ENCODE assay signal across 21 cellular contexts in the genomic region with DNA sequence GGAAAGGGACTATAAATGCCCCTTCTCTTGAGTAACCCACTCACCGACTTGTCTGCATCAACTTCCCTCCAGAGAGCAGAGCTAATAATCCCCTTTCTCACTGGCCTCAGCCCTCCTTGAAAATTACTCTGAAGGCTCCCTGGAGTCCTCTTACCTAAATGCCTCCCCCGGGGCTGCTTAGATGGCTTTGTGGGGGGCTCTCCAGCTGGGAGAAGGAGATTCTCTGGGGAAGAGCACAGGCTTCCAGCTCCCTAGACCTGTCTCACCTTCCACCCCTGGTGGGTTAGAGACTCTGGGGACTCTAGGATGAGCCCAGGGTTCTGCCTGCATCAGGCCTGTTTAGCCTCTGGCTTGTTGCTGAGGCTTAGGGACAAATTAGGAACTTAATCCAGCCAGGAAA. TPM values are rescaled to one million over a fixed set of nuclear protein-coding genes. Genes with fewer than 3 reads are reported as not detected.
DNase-seq lines count a peak whose midpoint lies in the region; ATAC-seq and TF ChIP-seq lines count a peak whose summit lies in the region.
"Had no signal": no experiment of that assay in that cellular context is flagged by ENCODE, and none has a peak within 500 bp of the region (broad histone marks: within the 10 kb centered on the region; RNA-seq: fewer than 3 reads in every experiment).

No MANE protein-coding gene starts in this region.

- H3K27me3 ChIP-seq in HUES48 (ENCODE audit: control insufficient read depth, insufficient read depth, low read length), result no peaks in the 10 kb centered on the region
- H3K27me3 ChIP-seq: BE2C; BLaER1 treated with 17β-estradiol and CSF1 and Interleukin-3, amounts not matched to agents 10 nM and 100 nM had no signal

- H3K9me3 ChIP-seq in HUES48 (ENCODE audit: control insufficient read depth, insufficient read depth, low read length), result peaks cover 12% of the 10 kb centered on the region
- H3K9me3 ChIP-seq: BE2C had no signal

- no peaks in the 10 kb centered on the region for H3K4me1 ChIP-seq in HUES48 (ENCODE audit: control insufficient read depth, insufficient read depth, low read length)
- H3K4me1 ChIP-seq: BE2C, HAP-1 had no signal

- ATAC-seq in natural killer cell, result no peak
- ATAC-seq in natural killer cell treated with Interleukin-12 subunit alpha and Interleukin-12 subunit beta and Interleukin-15 and Interleukin-18, amount 100 ng/mL, for 72 hours, result no peak
- ATAC-seq in HG02938 (IDR thresholded peaks at IDR 0.05; ENCODE audit: unreplicated experiment), result no peak
- no peak for ATAC-seq in GM18858 (IDR thresholded peaks at IDR 0.05; ENCODE audit: unreplicated experiment)
- ATAC-seq: A549 had no signal

- no peaks in the 10 kb centered on the region for H3K36me3 ChIP-seq in HUES48 (ENCODE audit: control insufficient read depth, insufficient read depth, low read length)
- H3K36me3 ChIP-seq: HAP-1 had no signal

- no peak overlapping the region for H3K4me3 ChIP-seq in HUES48 (ENCODE audit: low read depth, low read length)
- H3K4me3 ChIP-seq: A549; BLaER1 treated with 17β-estradiol and CSF1 and Interleukin-3, amounts not matched to agents 10 nM and 100 nM; HAP-1 had no signal

- DNase-seq in natural killer cell (no peak), mesenteric fat pad (ENCODE audit: low spot score) (peak; percentile 26), SW 1271 (lab: John Stamatoyannopoulos, UW) (no peak)
- DNase-seq in natural killer cell treated with Interleukin-12 subunit alpha and Interleukin-12 subunit beta and Interleukin-15 and Interleukin-18, amount 100 ng/mL, for 72 hours (ENCODE audit: low spot score), result no peak
- DNase-seq: 8988T; ACHN; AML-193; BE2C; Calu3; CD4-positive, alpha-beta memory T cell; COR-L47; DMS153; DND-41; GOT3 had no signal

- intact Hi-C loops in natural killer cell (cut with micrococcal nuclease), result no loop called here

- no peak for TF ChIP-seq CTCF in natural killer cell (IDR thresholded peaks at IDR 0.05)

- no peak overlapping the region for H3K4me3 Mint-ChIP-seq in natural killer cell
- no peak overlapping the region for H3K4me3 Mint-ChIP-seq in natural killer cell treated with Interleukin-12 subunit alpha and Interleukin-12 subunit beta and Interleukin-15 and Interleukin-18, amount 100 ng/mL, for 72 hours
- H3K4me3 Mint-ChIP-seq: CD14-positive monocyte; CD4-positive, alpha-beta memory T cell had no signal

- H3K9me3 Mint-ChIP-seq in natural killer cell, result peaks cover 0 to 3% of the 10 kb centered on the region in 2 donors
- no peaks in the 10 kb centered on the region for H3K9me3 Mint-ChIP-seq in natural killer cell treated with Interleukin-12 subunit alpha and Interleukin-12 subunit beta and Interleukin-15 and Interleukin-18, amount 100 ng/mL, for 72 hours

- H3K27ac Mint-ChIP-seq in natural killer cell, result peak overlapping the region; percentile 23 to 37
- H3K27ac Mint-ChIP-seq in natural killer cell treated with Interleukin-12 subunit alpha and Interleukin-12 subunit beta and Interleukin-15 and Interleukin-18, amount 100 ng/mL, for 72 hours, result no peak overlapping the region
- H3K27ac Mint-ChIP-seq: CD14-positive monocyte had no signal

- no peak overlapping the region for H3K9ac ChIP-seq in HUES48 (ENCODE audit: low read depth, low read length)
- H3K9ac ChIP-seq: BLaER1 treated with 17β-estradiol and CSF1 and Interleukin-3, amounts not matched to agents 10 nM and 100 nM had no signal

- H3K36me3 Mint-ChIP-seq in natural killer cell, result peaks cover 20% of the 10 kb centered on the region
- H3K36me3 Mint-ChIP-seq in natural killer cell treated with Interleukin-12 subunit alpha and Interleukin-12 subunit beta and Interleukin-15 and Interleukin-18, amount 100 ng/mL, for 72 hours, result peaks cover 21% of the 10 kb centered on the region

- H3K27me3 Mint-ChIP-seq in natural killer cell (ENCODE audit: low read depth in 2 of 2), result no peaks in the 10 kb centered on the region
- H3K27me3 Mint-ChIP-seq in natural killer cell treated with Interleukin-12 subunit alpha and Interleukin-12 subunit beta and Interleukin-15 and Interleukin-18, amount 100 ng/mL, for 72 hours, result no peaks in the 10 kb centered on the region
- H3K27me3 Mint-ChIP-seq: CD4-positive, alpha-beta memory T cell had no signal

- peak overlapping the region; percentile 8 for H3K27ac ChIP-seq in HUES48 (ENCODE audit: low read depth, low read length)
- H3K27ac ChIP-seq: A549; BLaER1 treated with 17β-estradiol and CSF1 and Interleukin-3, amounts not matched to agents 10 nM and 100 nM had no signal

- peaks cover 28 to 60% of the 10 kb centered on the region in 2 donors for H3K4me1 Mint-ChIP-seq in natural killer cell
- peaks cover 11 to 21% of the 10 kb centered on the region in 2 donors for H3K4me1 Mint-ChIP-seq in natural killer cell treated with Interleukin-12 subunit alpha and Interleukin-12 subunit beta and Interleukin-15 and Interleukin-18, amount 100 ng/mL, for 72 hours (ENCODE audit: low read depth in 2 of 2)
- H3K4me1 Mint-ChIP-seq: CD14-positive monocyte had no signal

RNA-seq across cellular contexts. Expression of a gene that starts 39.8 kb away (rescaled TPM):
- total RNA-seq in natural killer cell, result 100 to 1,000 TPM in 1 of 3 donors, 10 to 100 TPM in 2; 75.3 to 105 (median 76.3) TPM
- 10 to 100 TPM in 1 of 2 donors, 1 to 10 TPM in 1; 6.0 to 12.6 TPM for total RNA-seq in natural killer cell treated with Interleukin-12 subunit alpha and Interleukin-12 subunit beta and Interleukin-15 and Interleukin-18, amount 100 ng/mL, for 72 hours
- 2.5 TPM for total RNA-seq in mesenteric fat pad

Comparison
In these comparisons a context has a peak if more than half of its experiments do, and no peak if none do; other contexts are left out.
1. H3K27ac Mint-ChIP-seq: peak in natural killer cell (2 of 2); none in natural killer cell treated with Interleukin-12 subunit alpha and Interleukin-12 subunit beta and Interleukin-15 and Interleukin-18, amount 100 ng/mL, for 72 hours (0 of 2).
2. RNA of a gene that starts 39.8 kb away (total RNA-seq): 75.3 to 105 TPM in natural killer cell; 6.0 to 12.6 TPM in natural killer cell treated with Interleukin-12 subunit alpha and Interleukin-12 subunit beta and Interleukin-15 and Interleukin-18, amount 100 ng/mL, for 72 hours and 2.5 TPM in mesenteric fat pad (single experiment); every median in the first group is over 4 times any median in the second.